ENCODE assay signal across 24 cellular contexts in genomic region chr2:190655570-190655969, GRCh38. TPM values are rescaled to one million over a fixed set of nuclear protein-coding genes. Genes with fewer than 3 reads are reported as not detected.
DNase-seq lines count a peak whose midpoint lies in the region; ATAC-seq and TF ChIP-seq lines count a peak whose summit lies in the region.
"Had no signal": no experiment of that assay in that cellular context is flagged by ENCODE, and none has a peak within 500 bp of the region (broad histone marks: within the 10 kb centered on the region; RNA-seq: fewer than 3 reads in every experiment).

No MANE protein-coding gene starts in this region.

- H3K27me3 Mint-ChIP-seq in T-helper 17 cell (no peaks in the 10 kb centered on the region), nephron (ENCODE audit: low read depth) (no peaks in the 10 kb centered on the region)
- H3K27me3 Mint-ChIP-seq in stimulated activated naive CD8-positive, alpha-beta T cell treated with anti-CD3 and anti-CD28 coated beads, Interleukin-15, amount 100 ng/mL, for 72 hours, result no peaks in the 10 kb centered on the region
- H3K27me3 Mint-ChIP-seq: type B pancreatic cell had no signal

- H3K27me3 ChIP-seq in right atrium auricular region, result no peaks in the 10 kb centered on the region
- H3K27me3 ChIP-seq: adrenal gland, BLaER1, foreskin keratinocyte, SJCRH30 had no signal

- no peaks in the 10 kb centered on the region for H3K9me3 Mint-ChIP-seq in nephron
- H3K9me3 Mint-ChIP-seq in stimulated activated naive CD8-positive, alpha-beta T cell treated with anti-CD3 and anti-CD28 coated beads, Interleukin-15, amount 100 ng/mL, for 72 hours, result no peaks in the 10 kb centered on the region
- H3K9me3 Mint-ChIP-seq: activated naive CD4-positive, alpha-beta T cell treated with anti-CD3 and anti-CD28 coated beads for 36 hours; endodermal cell; type B pancreatic cell had no signal

- no peaks in the 10 kb centered on the region for H3K36me3 Mint-ChIP-seq in T-helper 17 cell (ENCODE audit: low read depth)
- peaks cover 11% of the 10 kb centered on the region for H3K36me3 Mint-ChIP-seq in nephron (ENCODE audit: low read depth)

- intact Hi-C loops in Right ventricle myocardium superior (cut with DNase I), result no loop called here

- H3K9me3 ChIP-seq in right atrium auricular region, result no peaks in the 10 kb centered on the region
- no peaks in the 10 kb centered on the region for H3K9me3 ChIP-seq in T-helper 17 cell (ENCODE audit: control insufficient read depth, low read length, poor library complexity, severe bottlenecking)
- H3K9me3 ChIP-seq: adrenal gland, BLaER1 had no signal

- H3K27ac Mint-ChIP-seq in T-helper 17 cell, result peak overlapping the region; percentile 45
- peak overlapping the region in 2 of 3 experiments; percentile 64 to 80 for H3K27ac Mint-ChIP-seq in nephron
- H3K27ac Mint-ChIP-seq in stimulated activated naive CD8-positive, alpha-beta T cell treated with anti-CD3 and anti-CD28 coated beads, Interleukin-15, amount 100 ng/mL, for 72 hours, result no peak overlapping the region
- H3K27ac Mint-ChIP-seq: activated naive CD4-positive, alpha-beta T cell treated with anti-CD3 and anti-CD28 coated beads for 36 hours; endodermal cell; type B pancreatic cell had no signal

- DNase-seq in right atrium auricular region (ENCODE audit: low spot score) (no peak), Right ventricle myocardium superior (no peak), T-helper 17 cell (no peak), GOT3 (lab: John Stamatoyannopoulos, UW) (no peak), NCI-H1092 treated with DMSO at 0.1 percent for 48 hours (lab: John Stamatoyannopoulos, UW) (no peak)
- DNase-seq in stimulated activated naive CD8-positive, alpha-beta T cell treated with anti-CD3 and anti-CD28 coated beads, Interleukin-15, amount 100 ng/mL, for 72 hours, result no peak
- DNase-seq: activated CD4-positive, alpha-beta T cell treated with anti-CD3 and anti-CD28 coated beads, Interleukin-2, amount 50 U/mL, for 48 hours; activated naive CD4-positive, alpha-beta T cell treated with anti-CD3 and anti-CD28 coated beads for 36 hours; endodermal cell; foreskin keratinocyte; HCEC 1CT; left colon; mesenchymal stem cell; NCI-H1436; NCI-H524 treated with DMSO at 0.1 percent for 48 hours; stimulated activated naive CD8-positive, alpha-beta T cell treated with anti-CD3 and anti-CD28 coated beads, Interleukin-15, Interleukin-2, amounts not matched to agents 100 U/mL and 50 U/mL, for 24 hours had no signal

- no peaks in the 10 kb centered on the region for H3K36me3 ChIP-seq in right atrium auricular region
- H3K36me3 ChIP-seq: adrenal gland had no signal

- peak overlapping the region; percentile 65 to 74 for H3K27ac ChIP-seq in right atrium auricular region
- H3K27ac ChIP-seq: adrenal gland, BLaER1, foreskin keratinocyte, SJCRH30 had no signal

- TF ChIP-seq CTCF in right atrium auricular region (IDR thresholded peaks at IDR 0.05) (no peak), nephron (IDR thresholded peaks at IDR 0.05; ENCODE audit: unreplicated experiment in 3 of 3) (no peak)

- no peak overlapping the region for H3K4me3 ChIP-seq in right atrium auricular region
- H3K4me3 ChIP-seq: adrenal gland, BLaER1, K562, SJCRH30 had no signal

- H3K4me1 ChIP-seq in right atrium auricular region, result peaks cover 0 to 91% of the 10 kb centered on the region in 2 donors

- ATAC-seq in Right ventricle myocardium superior (ENCODE audit: poor library complexity), result no peak
- no peak for ATAC-seq in T-helper 17 cell
- no peak for ATAC-seq in stimulated activated naive CD8-positive, alpha-beta T cell treated with anti-CD3 and anti-CD28 coated beads, Interleukin-15, amount 100 ng/mL, for 72 hours
- ATAC-seq: esophagus mucosa; foreskin keratinocyte; K562; left colon; Panc1; stimulated activated naive CD8-positive, alpha-beta T cell treated with anti-CD3 and anti-CD28 coated beads, Interleukin-15, Interleukin-2, amounts not matched to agents 100 U/mL and 50 U/mL, for 24 hours had no signal

- H3K4me3 Mint-ChIP-seq in T-helper 17 cell, result no peak overlapping the region
- peak overlapping the region in 2 of 3 experiments; percentile 27 to 52 for H3K4me3 Mint-ChIP-seq in nephron
- no peak overlapping the region for H3K4me3 Mint-ChIP-seq in stimulated activated naive CD8-positive, alpha-beta T cell treated with anti-CD3 and anti-CD28 coated beads, Interleukin-15, amount 100 ng/mL, for 72 hours
- H3K4me3 Mint-ChIP-seq: activated naive CD4-positive, alpha-beta T cell treated with anti-CD3 and anti-CD28 coated beads for 36 hours; endodermal cell; type B pancreatic cell had no signal

- H3K4me1 Mint-ChIP-seq in T-helper 17 cell (peaks cover 27% of the 10 kb centered on the region), nephron (peaks cover 17% of the 10 kb centered on the region)
- peaks cover 34% of the 10 kb centered on the region for H3K4me1 Mint-ChIP-seq in stimulated activated naive CD8-positive, alpha-beta T cell treated with anti-CD3 and anti-CD28 coated beads, Interleukin-15, amount 100 ng/mL, for 72 hours

RNA-seq across cellular contexts. Expression of gene NAB1, which starts 6.7 kb away (rescaled TPM):
- 10 to 100 TPM; 37.0 to 64.4 TPM for total RNA-seq in right atrium auricular region
- 26.9 TPM for total RNA-seq in Right ventricle myocardium superior
- 10 to 100 TPM; 22.0 to 29.0 TPM for total RNA-seq in T-helper 17 cell

Comparison
In these comparisons a context has a peak if more than half of its experiments do, and no peak if none do; other contexts are left out.
1. H3K27ac Mint-ChIP-seq: peak in T-helper 17 cell (single experiment) and nephron (2 of 3); none in stimulated activated naive CD8-positive, alpha-beta T cell treated with anti-CD3 and anti-CD28 coated beads, Interleukin-15, amount 100 ng/mL, for 72 hours (0 of 2).
2. H3K4me3 Mint-ChIP-seq: peak in nephron (2 of 3); none in T-helper 17 cell (single experiment) and stimulated activated naive CD8-positive, alpha-beta T cell treated with anti-CD3 and anti-CD28 coated beads, Interleukin-15, amount 100 ng/mL, for 72 hours (0 of 2).